8 cellular contexts compared by ENCODE assay signal in genomic region chr15:68818671-68819450, GRCh38. TPM values are rescaled to one million over a fixed set of nuclear protein-coding genes. Genes with fewer than 3 reads are reported as not detected.
DNase-seq lines count a peak whose midpoint lies in the region; TF ChIP-seq lines count a peak whose summit lies in the region.

No MANE protein-coding gene starts in this region.

- TF ChIP-seq POLR2A in GM15510 (IDR thresholded peaks at IDR 0.05; ENCODE audit: borderline replicate concordance, extremely low read depth, insufficient read length), result peak; percentile 33
- no peak for TF ChIP-seq POLR2A in erythroblast (IDR thresholded peaks at IDR 0.05; ENCODE audit: low read length)

- peak; percentile 77 for DNase-seq in NCI-H2171 (lab: John Stamatoyannopoulos, UW)
- DNase-seq in activated CD8-positive, alpha-beta memory T cell treated with anti-CD3 and anti-CD28 coated beads for 24 hours, result peak; percentile 81
- DNase-seq in erythroblast (lab: John Stamatoyannopoulos, UW), result peak; percentile 67 to 76
- DNase-seq in mucosa of gallbladder (ENCODE audit: low spot score), result peak; percentile 48
- peak; percentile 67 for DNase-seq in superior temporal gyrus (ENCODE audit: extremely low spot score)
- DNase-seq in NCI-H187 treated with DMSO at 0.1 percent for 48 hours (lab: John Stamatoyannopoulos, UW), result no peak
- no peak for DNase-seq in NCI-H2196 (lab: John Stamatoyannopoulos, UW; ENCODE audit: unreplicated experiment)

RNA-seq across cellular contexts. Expression of gene ANP32A, which starts 1.8 kb away (rescaled TPM):
- total RNA-seq in mucosa of gallbladder, result 101 TPM

Comparison
In these comparisons a context has a peak if more than half of its experiments do, and no peak if none do; other contexts are left out.
1. DNase-seq: peak in NCI-H2171 (single experiment), activated CD8-positive, alpha-beta memory T cell treated with anti-CD3 and anti-CD28 coated beads for 24 hours (single experiment), erythroblast (2 of 2), mucosa of gallbladder (single experiment) and superior temporal gyrus (single experiment); none in NCI-H187 treated with DMSO at 0.1 percent for 48 hours (single experiment) and NCI-H2196 (single experiment).